ENCODE assay signal across 22 cellular contexts in genomic region chrX:1472975-1473374, GRCh38. TPM values are rescaled to one million over a fixed set of nuclear protein-coding genes. Genes with fewer than 3 reads are reported as not detected.
DNase-seq lines count a peak whose midpoint lies in the region; ATAC-seq and TF ChIP-seq lines count a peak whose summit lies in the region.
"Had no signal": no experiment of that assay in that cellular context is flagged by ENCODE, and none has a peak within 500 bp of the region (broad histone marks: within the 10 kb centered on the region; RNA-seq: fewer than 3 reads in every experiment).

No MANE protein-coding gene starts in this region.

- no peak overlapping the region for H3K4me3 Mint-ChIP-seq in activated naive CD4-positive, alpha-beta T cell treated with anti-CD3 and anti-CD28 coated beads, Interleukin-2, amount 10 ng/mL, durations not matched to agents 7 days and 5 days
- no peak overlapping the region for H3K4me3 Mint-ChIP-seq in activated naive CD4-positive, alpha-beta T cell treated with anti-CD3 and anti-CD28 coated beads for 36 hours
- H3K4me3 Mint-ChIP-seq in activated B cell treated with CpG ODN at 0.5 μM for 24 hours (no peak overlapping the region), immature natural killer cell (peak overlapping the region in 1 of 5 donors; percentile 19)
- peak overlapping the region; percentile 2 for H3K4me3 Mint-ChIP-seq in stimulated activated memory B cell treated with anti-CD40 and anti-IgM and Interleukin-4, amounts not matched to agents 10 μg/mL and 1 μg/mL and 100 μg/mL, for 72 hours
- H3K4me3 Mint-ChIP-seq: CD14-positive monocyte had no signal

- CTCF ChIA-PET in activated naive CD4-positive, alpha-beta T cell treated with anti-CD3 and anti-CD28 coated beads, Interleukin-2, amount 10 ng/mL, durations not matched to agents 7 days and 5 days (lab: Charles Lee) = no interaction called here
- CTCF ChIA-PET in activated naive CD4-positive, alpha-beta T cell treated with anti-CD3 and anti-CD28 coated beads for 36 hours (lab: Charles Lee) = no interaction called here
- CTCF ChIA-PET in activated B cell treated with CpG ODN at 0.5 μM for 24 hours (lab: Charles Lee) = no interaction called here

- POLR2A ChIA-PET in activated B cell treated with CpG ODN at 0.5 μM for 24 hours (lab: Charles Lee) = no interaction called here

- peaks cover 84% of the 10 kb centered on the region for H3K4me1 Mint-ChIP-seq in activated naive CD4-positive, alpha-beta T cell treated with anti-CD3 and anti-CD28 coated beads, Interleukin-2, amount 10 ng/mL, durations not matched to agents 7 days and 5 days
- peaks cover 57% of the 10 kb centered on the region for H3K4me1 Mint-ChIP-seq in activated naive CD4-positive, alpha-beta T cell treated with anti-CD3 and anti-CD28 coated beads for 36 hours (ENCODE audit: low read depth)
- H3K4me1 Mint-ChIP-seq in activated B cell treated with CpG ODN at 0.5 μM for 24 hours (peaks cover 78% of the 10 kb centered on the region), immature natural killer cell (peaks cover 71 to 91% of the 10 kb centered on the region in 2 donors)
- peaks cover 85% of the 10 kb centered on the region for H3K4me1 Mint-ChIP-seq in stimulated activated memory B cell treated with anti-CD40 and anti-IgM and Interleukin-4, amounts not matched to agents 10 μg/mL and 1 μg/mL and 100 μg/mL, for 72 hours

- intact Hi-C loops in activated naive CD4-positive, alpha-beta T cell treated with anti-CD3 and anti-CD28 coated beads for 36 hours (cut with micrococcal nuclease) = no loop called here
- intact Hi-C loops in activated B cell treated with CpG ODN at 0.5 μM for 24 hours (cut with micrococcal nuclease) = no loop called here

- H3K27ac Mint-ChIP-seq in activated naive CD4-positive, alpha-beta T cell treated with anti-CD3 and anti-CD28 coated beads, Interleukin-2, amount 10 ng/mL, durations not matched to agents 7 days and 5 days = peak overlapping the region; percentile 60
- H3K27ac Mint-ChIP-seq in activated naive CD4-positive, alpha-beta T cell treated with anti-CD3 and anti-CD28 coated beads for 36 hours = no peak overlapping the region
- H3K27ac Mint-ChIP-seq in activated B cell treated with CpG ODN at 0.5 μM for 24 hours (peak overlapping the region; percentile 56), immature natural killer cell (peak overlapping the region in 4 of 6 donors; percentile 80 to 93 (median 88))
- peak overlapping the region; percentile 94 for H3K27ac Mint-ChIP-seq in stimulated activated memory B cell treated with anti-CD40 and anti-IgM and Interleukin-4, amounts not matched to agents 10 μg/mL and 1 μg/mL and 100 μg/mL, for 72 hours

- peak; percentile 18 for DNase-seq in activated naive CD4-positive, alpha-beta T cell treated with anti-CD3 and anti-CD28 coated beads, Interleukin-2, amount 10 ng/mL, durations not matched to agents 7 days and 5 days
- DNase-seq in activated naive CD4-positive, alpha-beta T cell treated with anti-CD3 and anti-CD28 coated beads for 36 hours = no peak
- DNase-seq in activated B cell treated with CpG ODN at 0.5 μM for 24 hours (no peak), immature natural killer cell (no peak), NCI-H1930 (lab: John Stamatoyannopoulos, UW) (no peak), GOT3 (lab: John Stamatoyannopoulos, UW) (no peak), GM19240 (ENCODE audit: insufficient read length, low spot score) (no peak)
- DNase-seq: DMS 273 treated with DMSO at 0.1 percent for 48 hours, erythroblast, foreskin fibroblast, GDM1, left lung, MM.1S, NCI-H1417 treated with DMSO at 0.1 percent for 48 hours, NCI-H510A treated with DMSO at 0.1 percent for 48 hours, SJCRH30, tibial artery had no signal

- H3K27me3 Mint-ChIP-seq in activated naive CD4-positive, alpha-beta T cell treated with anti-CD3 and anti-CD28 coated beads, Interleukin-2, amount 10 ng/mL, durations not matched to agents 7 days and 5 days = no peaks in the 10 kb centered on the region
- no peaks in the 10 kb centered on the region for H3K27me3 Mint-ChIP-seq in activated naive CD4-positive, alpha-beta T cell treated with anti-CD3 and anti-CD28 coated beads for 36 hours (ENCODE audit: low read depth)
- H3K27me3 Mint-ChIP-seq in activated B cell treated with CpG ODN at 0.5 μM for 24 hours (no peaks in the 10 kb centered on the region), immature natural killer cell (ENCODE audit: low read depth in 3 of 3) (peaks cover 18 to 41% (median 40%) of the 10 kb centered on the region in 3 donors)
- H3K27me3 Mint-ChIP-seq in stimulated activated memory B cell treated with anti-CD40 and anti-IgM and Interleukin-4, amounts not matched to agents 10 μg/mL and 1 μg/mL and 100 μg/mL, for 72 hours = no peaks in the 10 kb centered on the region

- H3K36me3 Mint-ChIP-seq in activated naive CD4-positive, alpha-beta T cell treated with anti-CD3 and anti-CD28 coated beads, Interleukin-2, amount 10 ng/mL, durations not matched to agents 7 days and 5 days = peaks cover 72% of the 10 kb centered on the region
- H3K36me3 Mint-ChIP-seq in activated naive CD4-positive, alpha-beta T cell treated with anti-CD3 and anti-CD28 coated beads for 36 hours (ENCODE audit: low read depth) = peaks cover 13% of the 10 kb centered on the region
- H3K36me3 Mint-ChIP-seq in activated B cell treated with CpG ODN at 0.5 μM for 24 hours (ENCODE audit: low read depth) (peaks cover 63% of the 10 kb centered on the region), immature natural killer cell (peaks cover 26 to 49% (median 47%) of the 10 kb centered on the region in 3 donors)
- H3K36me3 Mint-ChIP-seq in stimulated activated memory B cell treated with anti-CD40 and anti-IgM and Interleukin-4, amounts not matched to agents 10 μg/mL and 1 μg/mL and 100 μg/mL, for 72 hours = peaks cover 69% of the 10 kb centered on the region

- H3K9me3 Mint-ChIP-seq in activated naive CD4-positive, alpha-beta T cell treated with anti-CD3 and anti-CD28 coated beads, Interleukin-2, amount 10 ng/mL, durations not matched to agents 7 days and 5 days = peaks cover 28% of the 10 kb centered on the region
- H3K9me3 Mint-ChIP-seq in activated naive CD4-positive, alpha-beta T cell treated with anti-CD3 and anti-CD28 coated beads for 36 hours = peaks cover 12% of the 10 kb centered on the region
- H3K9me3 Mint-ChIP-seq in activated B cell treated with CpG ODN at 0.5 μM for 24 hours = peaks cover 4% of the 10 kb centered on the region
- H3K9me3 Mint-ChIP-seq in immature natural killer cell = peaks cover 0 to 5% (median 3%) of the 10 kb centered on the region in 6 donors
- H3K9me3 Mint-ChIP-seq in stimulated activated memory B cell treated with anti-CD40 and anti-IgM and Interleukin-4, amounts not matched to agents 10 μg/mL and 1 μg/mL and 100 μg/mL, for 72 hours = peaks cover 34% of the 10 kb centered on the region

- no peak for ATAC-seq in activated B cell treated with CpG ODN at 0.5 μM for 24 hours (ENCODE audit: low read depth)
- ATAC-seq in stimulated activated memory B cell treated with anti-CD40 and anti-IgM and Interleukin-4, amounts not matched to agents 10 μg/mL and 1 μg/mL and 100 μg/mL, for 72 hours = no peak
- ATAC-seq: HCT116, heart right ventricle, K562, left lung had no signal

- no peak for TF ChIP-seq CTCF in activated B cell treated with CpG ODN at 0.5 μM for 24 hours (IDR thresholded peaks at IDR 0.05)

RNA-seq across cellular contexts. Expression of gene ASMTL, which starts 20.3 kb away (rescaled TPM):
- 10 to 100 TPM; 45.1 to 47.2 TPM for total RNA-seq in activated naive CD4-positive, alpha-beta T cell treated with anti-CD3 and anti-CD28 coated beads for 36 hours
- 49.2 and 52.1 TPM in 2 replicates for total RNA-seq in activated B cell treated with CpG ODN at 0.5 μM for 24 hours
- 10 to 100 TPM; 58.1 to 68.6 (median 67.1) TPM for polyA plus RNA-seq in immature natural killer cell
